1 cellular context compared by ENCODE assay signal in genomic region chr1:206738370-206739366, GRCh38.
TF ChIP-seq lines count a peak whose summit lies in the region.

No MANE protein-coding gene starts in this region.

TF ChIP-seq in HepG2, 621 proteins besides CTCF, POLR2A, EP300 and RAD21:
- TF ChIP-seq ARID3A (IDR thresholded peaks at IDR 0.05; ENCODE audit: low read depth, low read length) = no peak
- no peak for TF ChIP-seq ZNF772 (CRISPR knock-in tag; IDR thresholded peaks at IDR 0.05)
- peak; percentile 34 for TF ChIP-seq STAG1 (CRISPR knock-in tag; IDR thresholded peaks at IDR 0.05)
- TF ChIP-seq NR2F6 (IDR thresholded peaks at IDR 0.05) = peak; percentile 68
- TF ChIP-seq NR2F6 (CRISPR knock-in tag; IDR thresholded peaks at IDR 0.05) = no peak
- TF ChIP-seq ZNF44 (CRISPR knock-in tag; IDR thresholded peaks at IDR 0.05) = no peak
- TF ChIP-seq SIN3B (IDR thresholded peaks at IDR 0.05; ENCODE audit: low read length) = no peak
- no peak for TF ChIP-seq SP2 (CRISPR knock-in tag; IDR thresholded peaks at IDR 0.05)
- TF ChIP-seq ZNF7 (CRISPR knock-in tag; IDR thresholded peaks at IDR 0.05) = no peak
